15 cellular contexts compared by ENCODE assay signal in the genomic region with DNA sequence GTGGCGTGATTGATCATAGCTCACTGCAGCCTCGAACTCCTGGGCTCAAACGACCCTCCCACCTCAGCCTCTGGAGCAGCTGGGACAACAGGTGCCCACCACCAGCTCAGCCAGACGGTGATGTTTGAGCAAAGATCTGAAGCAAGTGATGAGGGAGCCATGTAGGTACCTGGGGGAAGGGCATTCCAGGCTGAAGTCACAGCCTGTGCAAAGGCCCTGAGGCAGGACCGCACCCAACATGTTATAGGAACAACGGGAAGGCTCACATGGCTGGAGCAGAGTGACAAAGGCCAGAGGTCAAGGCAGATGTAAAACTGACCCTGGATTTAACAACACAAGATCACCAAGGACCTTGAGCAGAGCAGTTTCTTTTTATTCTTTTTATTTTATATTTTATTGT. TPM values are rescaled to one million over a fixed set of nuclear protein-coding genes. Genes with fewer than 3 reads are reported as not detected.
DNase-seq lines count a peak whose midpoint lies in the region; ATAC-seq and TF ChIP-seq lines count a peak whose summit lies in the region.
"Had no signal": no experiment of that assay in that cellular context is flagged by ENCODE, and none has a peak within 500 bp of the region (broad histone marks: within the 10 kb centered on the region; RNA-seq: fewer than 3 reads in every experiment).

No MANE protein-coding gene starts in this region.

- whole genome bisulfite sequencing in mesenchymal stem cell: 88% methylated on average over 6 of the region's 6 CpGs
- WGBS in H9 (ENCODE audit: extremely low coverage, insufficient read length, low lambda C conversion rate): no CpG with 5 or more reads among the region's 6 CpGs

- H2BK5ac ChIP-seq in mesenchymal stem cell (ENCODE audit: low read depth, low read length, poor library complexity, severe bottlenecking) (no peak overlapping the region), H9 (ENCODE audit: insufficient read length, low read length) (no peak overlapping the region)

- ATAC-seq in HG03097 (IDR thresholded peaks at IDR 0.05; ENCODE audit: low FRiP score, unreplicated experiment): no peak

- no peaks in the 10 kb centered on the region for H3K9me3 Mint-ChIP-seq in H9
- H3K9me3 Mint-ChIP-seq: CD8-positive, alpha-beta memory T cell; IgD-negative memory B cell had no signal

- no peak overlapping the region; a peak in 1 of 5 replicates for H3K4me3 Mint-ChIP-seq in H9
- H3K4me3 Mint-ChIP-seq: CD8-positive, alpha-beta memory T cell; IgD-negative memory B cell had no signal

- no peaks in the 10 kb centered on the region for H3K36me3 Mint-ChIP-seq in H9 (ENCODE audit: insufficient read depth in 1 of 3, low read depth in 3 of 3)
- H3K36me3 Mint-ChIP-seq: CD8-positive, alpha-beta memory T cell; IgD-negative memory B cell had no signal

- H3K23ac ChIP-seq in mesenchymal stem cell (ENCODE audit: low read length in 2 of 2) (no peak overlapping the region), H9 (ENCODE audit: insufficient read length, low read depth, low read length) (no peak overlapping the region)

- H4K5ac ChIP-seq in H9 (ENCODE audit: insufficient read length, low read depth, low read length): no peak overlapping the region

- H3K18ac ChIP-seq in mesenchymal stem cell (ENCODE audit: low read depth in 1 of 2, low read length in 2 of 2): no peak overlapping the region
- no peak overlapping the region for H3K18ac ChIP-seq in H9 (ENCODE audit: insufficient read length, low read depth, low read length)

- H3K79me2 ChIP-seq in H9 (ENCODE audit: insufficient read depth, low read length): no peaks in the 10 kb centered on the region

- no peaks in the 10 kb centered on the region for H3K79me1 ChIP-seq in mesenchymal stem cell (replicated peaks; ENCODE audit: low read length, poor library complexity, severe bottlenecking)
- no peaks in the 10 kb centered on the region for H3K79me1 ChIP-seq in H9 (ENCODE audit: insufficient read depth, low read depth, low read length, poor library complexity, severe bottlenecking)

- no peaks in the 10 kb centered on the region for H3K9me3 ChIP-seq in BLaER1
- no peaks in the 10 kb centered on the region for H3K9me3 ChIP-seq in HEK293 (ENCODE audit: control insufficient read depth, insufficient read depth, low read depth, low read length)
- H3K9me3 ChIP-seq in mesenchymal stem cell (ENCODE audit: control insufficient read depth, low read length): no peaks in the 10 kb centered on the region
- no peaks in the 10 kb centered on the region for H3K9me3 ChIP-seq in BE2C
- H3K9me3 ChIP-seq in H9 (ENCODE audit: control insufficient read depth, low read depth, low read length): no peaks in the 10 kb centered on the region
- H3K9me3 ChIP-seq: Caco-2 had no signal

- H2BK20ac ChIP-seq in H9 (ENCODE audit: low read depth, low read length, poor library complexity, severe bottlenecking): no peak overlapping the region

- H3K27ac ChIP-seq in BLaER1: no peak overlapping the region
- no peak overlapping the region for H3K27ac ChIP-seq in HEK293 (ENCODE audit: extremely low read depth, low read depth, low read length)
- peak overlapping the region; percentile 29 for H3K27ac ChIP-seq in cingulate gyrus (ENCODE audit: low read depth, low read length)
- H3K27ac ChIP-seq in mesenchymal stem cell (ENCODE audit: low read length, poor library complexity, severe bottlenecking): no peak overlapping the region
- no peak overlapping the region for H3K27ac ChIP-seq in H9 (ENCODE audit: insufficient read length, low read depth, low read length)
- H3K27ac ChIP-seq: C4-2B, KMS-11 had no signal

- H3K27me3 Mint-ChIP-seq in H9 (ENCODE audit: low read depth): peaks cover 2% of the 10 kb centered on the region; the same call in 1 of the 2 replicates
- H3K27me3 Mint-ChIP-seq: CD8-positive, alpha-beta memory T cell; IgD-negative memory B cell had no signal

- DNase-seq in mesenchymal stem cell (no peak), BE2C (no peak), H9 (no peak)
- DNase-seq: 8988T; AML-193; Caco-2; CD8-positive, alpha-beta memory T cell; GF-D8 had no signal

- H3K4me2 ChIP-seq in BLaER1 (peak overlapping the region; percentile 67; the same call in 1 of the 2 replicates), mesenchymal stem cell (ENCODE audit: low read length, poor library complexity, severe bottlenecking) (no peak overlapping the region), H9 (ENCODE audit: insufficient read depth, insufficient read length, low read length) (no peak overlapping the region)
- H3K4me2 ChIP-seq: KMS-11 had no signal

- H3K4me3 ChIP-seq in BLaER1 (no peak overlapping the region), HEK293 (ENCODE audit: low read depth, low read length) (no peak overlapping the region), mesenchymal stem cell (ENCODE audit: insufficient read depth in 1 of 2, low read depth in 1 of 2, low read length in 2 of 2) (no peak overlapping the region), BE2C (ENCODE audit: low read depth, low read length) (no peak overlapping the region)

- H4K20me1 ChIP-seq in BLaER1 (no peaks in the 10 kb centered on the region), H9 (ENCODE audit: control insufficient read depth, insufficient read depth, insufficient read length) (no peaks in the 10 kb centered on the region)

- H2AK5ac ChIP-seq in mesenchymal stem cell (ENCODE audit: low read length, severe bottlenecking): peak overlapping the region; percentile 91
- H2AK5ac ChIP-seq in H9 (ENCODE audit: insufficient read length, low read length): no peak overlapping the region

- TF ChIP-seq CTCF in HEK293 (tag by site-specific recombination; IDR thresholded peaks at IDR 0.05) (no peak), BE2C (IDR thresholded peaks at IDR 0.05; ENCODE audit: low read depth, low read length) (no peak), H9 (conservative IDR thresholded peaks at IDR 0.05) (no peak)

- POLR2A ChIA-PET in HEK293 (lab: Yijun Ruan, JAX): interaction anchor here (0.6 kb wide), 1 partner anchor 36 kb away, joined by 7 read pairs; no protein-coding TSS in a partner anchor

- no peak overlapping the region for H3K14ac ChIP-seq in mesenchymal stem cell (ENCODE audit: low read length in 2 of 2)
- H3K14ac ChIP-seq in H9 (ENCODE audit: insufficient read depth, low read length): no peak overlapping the region

- H3K27ac Mint-ChIP-seq in H9: no peak overlapping the region
- H3K27ac Mint-ChIP-seq: CD8-positive, alpha-beta memory T cell; IgD-negative memory B cell had no signal

- H4K8ac ChIP-seq in mesenchymal stem cell (ENCODE audit: low read length): no peak overlapping the region
- no peak overlapping the region for H4K8ac ChIP-seq in H9 (replicated peaks; ENCODE audit: insufficient read length, low read depth, low read length)

- H2BK15ac ChIP-seq in mesenchymal stem cell (ENCODE audit: low read depth, poor library complexity, severe bottlenecking) (no peak overlapping the region), H9 (ENCODE audit: low read depth, low read length) (no peak overlapping the region)

- H3K4me1 ChIP-seq in BLaER1 (peaks cover 51% of the 10 kb centered on the region), HEK293 (ENCODE audit: control insufficient read depth, insufficient read depth, low read length) (no peaks in the 10 kb centered on the region), mesenchymal stem cell (ENCODE audit: control insufficient read depth, insufficient read depth, low read depth, low read length) (peaks cover 4% of the 10 kb centered on the region), BE2C (no peaks in the 10 kb centered on the region), H9 (ENCODE audit: insufficient read depth, low read length) (no peaks in the 10 kb centered on the region)
- H3K4me1 ChIP-seq: Caco-2 had no signal

- H3K9ac ChIP-seq in BLaER1: no peak overlapping the region
- no peak overlapping the region for H3K9ac ChIP-seq in mesenchymal stem cell (ENCODE audit: low read length)
- no peak overlapping the region for H3K9ac ChIP-seq in H9 (ENCODE audit: extremely low read depth, insufficient read length, low read length)
- H3K9ac ChIP-seq: KMS-11 had no signal

- H3K4ac ChIP-seq in mesenchymal stem cell (ENCODE audit: low read depth in 1 of 2, low read length in 2 of 2): no peak overlapping the region
- no peak overlapping the region for H3K4ac ChIP-seq in H9 (ENCODE audit: low read depth, low read length)

- H2BK12ac ChIP-seq in mesenchymal stem cell (ENCODE audit: low read length in 2 of 2) (no peak overlapping the region), H9 (ENCODE audit: insufficient read length, low read depth, low read length) (no peak overlapping the region)

- no peak overlapping the region for H3T11ph ChIP-seq in H9 (ENCODE audit: low read length)

- CTCF ChIA-PET in HEK293 (lab: Yijun Ruan, JAX): interaction anchor here (0.6 to 9.8 kb wide), 7 partner anchors 15 to 281 kb away, joined by 3 to 139 read pairs (median 4); partner anchors contain the start of gene FEM1A

- no peaks in the 10 kb centered on the region for H3K23me2 ChIP-seq in H9 (ENCODE audit: insufficient read length, low read depth, low read length, poor library complexity, severe bottlenecking)

- H4K91ac ChIP-seq in mesenchymal stem cell (ENCODE audit: low read length) (peak overlapping the region; percentile 3), H9 (ENCODE audit: insufficient read length, low read depth, low read length) (no peak overlapping the region)

- H3K27me3 ChIP-seq in BLaER1: no peaks in the 10 kb centered on the region
- H3K27me3 ChIP-seq in mesenchymal stem cell (ENCODE audit: control insufficient read depth in 1 of 2, insufficient read depth in 1 of 2, low read length in 2 of 2): no peaks in the 10 kb centered on the region
- H3K27me3 ChIP-seq in BE2C: no peaks in the 10 kb centered on the region
- H3K27me3 ChIP-seq in H9 (ENCODE audit: insufficient read depth, low read length): no peaks in the 10 kb centered on the region

- H2BK120ac ChIP-seq in mesenchymal stem cell (ENCODE audit: low read depth, low read length) (no peak overlapping the region), H9 (ENCODE audit: low read depth, low read length, poor library complexity, severe bottlenecking) (no peak overlapping the region)

- H2AFZ ChIP-seq in mesenchymal stem cell (ENCODE audit: low read depth, low read length): no peak overlapping the region
- no peak overlapping the region for H2AFZ ChIP-seq in H9 (ENCODE audit: low read length)

- no peak overlapping the region for H3K56ac ChIP-seq in H9 (ENCODE audit: insufficient read length, low read depth, low read length)

- H3K4me1 Mint-ChIP-seq in H9: 0 out of 4 replicates have a peak, but pooled peaks cover 0 to 2% of the 10 kb centered on the region in 2 experiments

- H3K36me3 ChIP-seq in BLaER1 (no peaks in the 10 kb centered on the region), HEK293 (ENCODE audit: control insufficient read depth in 2 of 2, insufficient read depth in 1 of 2, low read length in 2 of 2) (no peaks in the 10 kb centered on the region), mesenchymal stem cell (ENCODE audit: control insufficient read depth in 1 of 2, insufficient read depth in 2 of 2, low read depth in 1 of 2, low read length in 2 of 2) (peaks cover 0 to 5% of the 10 kb centered on the region in 2 experiments), BE2C (no peaks in the 10 kb centered on the region)

RNA-seq across cellular contexts. Expression of gene FEM1A, which starts 14.8 kb away (rescaled TPM):
- 3.9 TPM for polyA plus RNA-seq in mesenchymal stem cell (2013, experiment 1 of 2)
- polyA plus RNA-seq in mesenchymal stem cell (2013, experiment 2 of 2): 4.1 TPM
- 16.3 TPM for polyA plus RNA-seq in BE2C (2012; ENCODE audit: insufficient read depth, insufficient read length, low read depth)
- total RNA-seq in H9 (2021): 20.0 and 21.0 TPM in 2 replicates

RNA-seq across cellular contexts. Expression of gene TICAM1, which starts 25.1 kb away (rescaled TPM):
- polyA plus RNA-seq in mesenchymal stem cell (2013, experiment 1 of 2): 13.7 TPM
- polyA plus RNA-seq in mesenchymal stem cell (2013, experiment 2 of 2): 13.4 TPM
- 11.3 TPM for polyA plus RNA-seq in BE2C (2012; ENCODE audit: insufficient read depth, insufficient read length, low read depth)
- 0.48 and 0.57 TPM in 2 replicates for total RNA-seq in H9 (2021)
